In the genomic region with DNA sequence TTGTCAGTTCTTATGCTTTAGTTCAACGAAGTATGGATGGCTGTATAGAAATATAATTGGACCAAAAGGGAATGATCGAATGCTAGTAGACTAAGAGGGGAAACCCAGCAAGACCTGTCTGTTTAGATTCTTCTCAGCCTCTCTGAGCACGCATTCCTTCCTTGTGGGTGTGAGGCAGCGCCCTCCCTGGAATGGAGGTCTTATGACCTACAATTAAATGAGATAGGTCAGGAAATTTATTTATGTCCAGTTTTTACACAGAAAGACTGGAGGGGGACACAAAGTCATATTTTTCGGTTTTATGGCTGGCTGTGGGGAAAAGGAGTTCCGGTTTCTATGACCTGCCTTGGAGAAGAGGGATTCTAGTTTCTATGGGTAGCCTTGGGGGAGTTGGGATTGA, we compare ENCODE assay signal across 1 cellular context.
TF ChIP-seq lines count a peak whose summit lies in the region.

No MANE protein-coding gene starts in this region.

TF ChIP-seq in K562, 482 proteins besides CTCF, POLR2A, EP300 and RAD21 (continued from another document):
- TF ChIP-seq ZNF668 (CRISPR knock-in tag; IDR thresholded peaks at IDR 0.05), result no peak
- TF ChIP-seq ATF7 (IDR thresholded peaks at IDR 0.05), result no peak
- TF ChIP-seq, protein P1, sequence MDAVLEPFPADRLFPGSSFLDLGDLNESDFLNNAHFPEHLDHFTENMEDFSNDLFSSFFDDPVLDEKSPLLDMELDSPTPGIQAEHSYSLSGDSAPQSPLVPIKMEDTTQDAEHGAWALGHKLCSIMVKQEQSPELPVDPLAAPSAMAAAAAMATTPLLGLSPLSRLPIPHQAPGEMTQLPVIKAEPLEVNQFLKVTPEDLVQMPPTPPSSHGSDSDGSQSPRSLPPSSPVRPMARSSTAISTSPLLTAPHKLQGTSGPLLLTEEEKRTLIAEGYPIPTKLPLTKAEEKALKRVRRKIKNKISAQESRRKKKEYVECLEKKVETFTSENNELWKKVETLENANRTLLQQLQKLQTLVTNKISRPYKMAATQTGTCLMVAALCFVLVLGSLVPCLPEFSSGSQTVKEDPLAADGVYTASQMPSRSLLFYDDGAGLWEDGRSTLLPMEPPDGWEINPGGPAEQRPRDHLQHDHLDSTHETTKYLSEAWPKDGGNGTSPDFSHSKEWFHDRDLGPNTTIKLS (IDR thresholded peaks at IDR 0.05; ENCODE audit: borderline replicate concordance, low read depth), result no peak
- TF ChIP-seq ZNF274 (IDR thresholded peaks at IDR 0.05; ENCODE audit: borderline replicate concordance, low read depth, low read length), result no peak
- TF ChIP-seq, protein P2, sequence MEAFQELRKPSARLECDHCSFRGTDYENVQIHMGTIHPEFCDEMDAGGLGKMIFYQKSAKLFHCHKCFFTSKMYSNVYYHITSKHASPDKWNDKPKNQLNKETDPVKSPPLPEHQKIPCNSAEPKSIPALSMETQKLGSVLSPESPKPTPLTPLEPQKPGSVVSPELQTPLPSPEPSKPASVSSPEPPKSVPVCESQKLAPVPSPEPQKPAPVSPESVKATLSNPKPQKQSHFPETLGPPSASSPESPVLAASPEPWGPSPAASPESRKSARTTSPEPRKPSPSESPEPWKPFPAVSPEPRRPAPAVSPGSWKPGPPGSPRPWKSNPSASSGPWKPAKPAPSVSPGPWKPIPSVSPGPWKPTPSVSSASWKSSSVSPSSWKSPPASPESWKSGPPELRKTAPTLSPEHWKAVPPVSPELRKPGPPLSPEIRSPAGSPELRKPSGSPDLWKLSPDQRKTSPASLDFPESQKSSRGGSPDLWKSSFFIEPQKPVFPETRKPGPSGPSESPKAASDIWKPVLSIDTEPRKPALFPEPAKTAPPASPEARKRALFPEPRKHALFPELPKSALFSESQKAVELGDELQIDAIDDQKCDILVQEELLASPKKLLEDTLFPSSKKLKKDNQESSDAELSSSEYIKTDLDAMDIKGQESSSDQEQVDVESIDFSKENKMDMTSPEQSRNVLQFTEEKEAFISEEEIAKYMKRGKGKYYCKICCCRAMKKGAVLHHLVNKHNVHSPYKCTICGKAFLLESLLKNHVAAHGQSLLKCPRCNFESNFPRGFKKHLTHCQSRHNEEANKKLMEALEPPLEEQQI (IDR thresholded peaks at IDR 0.05), result peak; percentile 70; the same call in 1 of the 2 replicates
- TF ChIP-seq CC2D1A (IDR thresholded peaks at IDR 0.05), result peak; percentile 41; the same call in 1 of the 2 replicates
- TF ChIP-seq SRSF3 (IDR thresholded peaks at IDR 0.05; ENCODE audit: insufficient read depth, low read length), result no peak
- no peak for TF ChIP-seq ZKSCAN3 (CRISPR knock-in tag; IDR thresholded peaks at IDR 0.05)
- TF ChIP-seq FOXM1 (IDR thresholded peaks at IDR 0.05; ENCODE audit: low read depth), result peak; percentile 27; the same call in 1 of the 2 replicates
- no peak for TF ChIP-seq FOXM1 (CRISPR knock-in tag; IDR thresholded peaks at IDR 0.05; ENCODE audit: low read depth)
